ENCODE assay signal across 9 cellular contexts in genomic region chr1:90723561-90724108, GRCh38. TPM values are rescaled to one million over a fixed set of nuclear protein-coding genes. Genes with fewer than 3 reads are reported as not detected.
DNase-seq lines count a peak whose midpoint lies in the region; ATAC-seq, FAIRE-seq and TF ChIP-seq lines count a peak whose summit lies in the region.
"Had no signal": no experiment of that assay in that cellular context is flagged by ENCODE, and none has a peak within 500 bp of the region (broad histone marks: within the 10 kb centered on the region; RNA-seq: fewer than 3 reads in every experiment).

No MANE protein-coding gene starts in this region.

- H2AFZ ChIP-seq in keratinocyte (ENCODE audit: control insufficient read depth, low read length), result no peak overlapping the region

- no peak overlapping the region for H3K9ac ChIP-seq in keratinocyte (ENCODE audit: control insufficient read depth, extremely low read depth, insufficient read depth, low read length)

- peaks cover 0 to 8% (median 0%) of the 10 kb centered on the region in 12 donors for H3K9me3 ChIP-seq in heart left ventricle
- peaks cover 10% of the 10 kb centered on the region for H3K9me3 ChIP-seq in keratinocyte (ENCODE audit: control insufficient read depth, low read depth, low read length)

- ATAC-seq in heart left ventricle (no peak), Right ventricle myocardium superior (ENCODE audit: poor library complexity) (no peak), HG02678 (IDR thresholded peaks at IDR 0.05; ENCODE audit: unreplicated experiment) (no peak)
- no peak for ATAC-seq in activated CD8-positive, alpha-beta T cell treated with anti-CD3 and anti-CD28 coated beads, Interleukin-2, amount 10 ng/mL, durations not matched to agents 7 days and 5 days

- H3K36me3 Mint-ChIP-seq in activated CD8-positive, alpha-beta T cell treated with anti-CD3 and anti-CD28 coated beads, Interleukin-2, amount 10 ng/mL, durations not matched to agents 7 days and 5 days (ENCODE audit: low read depth), result peaks cover 30% of the 10 kb centered on the region
- peaks cover 3% of the 10 kb centered on the region for H3K36me3 Mint-ChIP-seq in type B pancreatic cell

- H3K36me3 ChIP-seq in heart left ventricle (no peaks in the 10 kb centered on the region), keratinocyte (ENCODE audit: control insufficient read depth in 2 of 2, extremely low read depth in 1 of 2, insufficient read depth in 2 of 2, low read length in 2 of 2) (no peaks in the 10 kb centered on the region)

- peaks cover 8 to 50% (median 27%) of the 10 kb centered on the region in 12 donors for H3K4me1 ChIP-seq in heart left ventricle
- peaks cover 9% of the 10 kb centered on the region for H3K4me1 ChIP-seq in keratinocyte (ENCODE audit: control insufficient read depth, extremely low read depth, insufficient read depth, low read length)

- intact Hi-C loops in heart left ventricle (cut with DNase I) (loop anchor here in 8 of 10 donors (5.0 to 10.0 kb wide), 9 partner anchors 111 to 444 kb away; partner anchors contain the start of gene ZNF644 (in 1 of the 8)), Right ventricle myocardium superior (cut with DNase I) (no loop called here)

- FAIRE-seq in keratinocyte (lab: Jason Lieb, UNC), result no peak

- peak overlapping the region; percentile 23 for H3K4me2 ChIP-seq in keratinocyte (ENCODE audit: control insufficient read depth, extremely low read depth, insufficient read depth, low read depth, low read length)

- H3K9me3 Mint-ChIP-seq in activated CD8-positive, alpha-beta T cell treated with anti-CD3 and anti-CD28 coated beads, Interleukin-2, amount 10 ng/mL, durations not matched to agents 7 days and 5 days (ENCODE audit: insufficient read depth), result peaks cover 20% of the 10 kb centered on the region
- peaks cover 4% of the 10 kb centered on the region for H3K9me3 Mint-ChIP-seq in type B pancreatic cell

- H4K20me1 ChIP-seq in keratinocyte (ENCODE audit: control insufficient read depth, extremely low read depth, insufficient read depth, low read length), result peaks cover 3% of the 10 kb centered on the region

- peaks cover 2% of the 10 kb centered on the region for H3K9me1 ChIP-seq in keratinocyte (ENCODE audit: control insufficient read depth, extremely low read depth, insufficient read depth, low read length)

- H3K4me1 Mint-ChIP-seq in activated CD8-positive, alpha-beta T cell treated with anti-CD3 and anti-CD28 coated beads, Interleukin-2, amount 10 ng/mL, durations not matched to agents 7 days and 5 days (ENCODE audit: low read depth), result peaks cover 46% of the 10 kb centered on the region
- peaks cover 27% of the 10 kb centered on the region for H3K4me1 Mint-ChIP-seq in type B pancreatic cell (ENCODE audit: unreplicated experiment)

- TF ChIP-seq CTCF in heart left ventricle (IDR thresholded peaks at IDR 0.05) (peak in 3 of 12 donors; percentile 5 to 12 (median 5)), keratinocyte (optimal IDR thresholded peaks at IDR 0.05 in 1 of 3, IDR thresholded peaks at IDR 0.05 in 1 of 3, conservative IDR thresholded peaks at IDR 0.05 in 1 of 3; ENCODE audit: extremely low read depth in 1 of 3, insufficient read depth in 2 of 3, low read length in 3 of 3) (peak in 1 of 3 experiments; percentile 5), type B pancreatic cell (conservative IDR thresholded peaks at IDR 0.05) (peak; percentile 60)

- dilution Hi-C loops in keratinocyte (cut with MboI; ENCODE audit: extremely low pct_ligation_motif_present, low sequenced_read_pairs), result no loop called here

- H3K4me3 Mint-ChIP-seq in activated CD8-positive, alpha-beta T cell treated with anti-CD3 and anti-CD28 coated beads, Interleukin-2, amount 10 ng/mL, durations not matched to agents 7 days and 5 days, result peak overlapping the region; percentile 65
- H3K4me3 Mint-ChIP-seq in type B pancreatic cell, result peak overlapping the region; percentile 83

- POLR2A ChIA-PET in activated CD8-positive, alpha-beta T cell treated with anti-CD3 and anti-CD28 coated beads, Interleukin-2, amount 10 ng/mL, durations not matched to agents 7 days and 5 days (lab: Charles Lee), result no interaction called here

- 3 to 9% (median 5%) methylated on average over 22 to 24 of the region's 24 CpGs for WGBS in heart left ventricle, 4 donors

- TF ChIP-seq POLR2A in heart left ventricle (IDR thresholded peaks at IDR 0.05), result no peak

- H3K4me3 ChIP-seq in heart left ventricle (peak overlapping the region in 9 of 12 donors; percentile 11 to 54 (median 28)), keratinocyte (ENCODE audit: control insufficient read depth in 2 of 3, extremely low read depth in 1 of 3, insufficient read depth in 2 of 3, low read depth in 1 of 3, low read length in 3 of 3) (no peak overlapping the region)

- CTCF ChIA-PET in activated CD8-positive, alpha-beta T cell treated with anti-CD3 and anti-CD28 coated beads, Interleukin-2, amount 10 ng/mL, durations not matched to agents 7 days and 5 days (lab: Charles Lee), result interaction anchor here (1.3 to 1.5 kb wide), 2 partner anchors 12 to 18 kb away, joined by 3 to 4 read pairs; no protein-coding TSS in a partner anchor

- H3K79me2 ChIP-seq in keratinocyte (ENCODE audit: control insufficient read depth, insufficient read depth, low read length), result no peaks in the 10 kb centered on the region

- H3K27me3 ChIP-seq in heart left ventricle (peaks cover 79 to 100% (median 99%) of the 10 kb centered on the region in 9 donors), keratinocyte (ENCODE audit: control insufficient read depth, extremely low read depth, insufficient read depth, low read length) (peaks cover 91% of the 10 kb centered on the region)

- peaks cover 94% of the 10 kb centered on the region for H3K27me3 Mint-ChIP-seq in activated CD8-positive, alpha-beta T cell treated with anti-CD3 and anti-CD28 coated beads, Interleukin-2, amount 10 ng/mL, durations not matched to agents 7 days and 5 days (ENCODE audit: low read depth)
- peaks cover 98% of the 10 kb centered on the region for H3K27me3 Mint-ChIP-seq in type B pancreatic cell

- no peak overlapping the region for H3K27ac Mint-ChIP-seq in activated CD8-positive, alpha-beta T cell treated with anti-CD3 and anti-CD28 coated beads, Interleukin-2, amount 10 ng/mL, durations not matched to agents 7 days and 5 days
- no peak overlapping the region for H3K27ac Mint-ChIP-seq in type B pancreatic cell

- no peak for DNase-seq in heart left ventricle
- DNase-seq in Right ventricle myocardium superior, result no peak
- no peak for DNase-seq in activated CD8-positive, alpha-beta T cell treated with anti-CD3 and anti-CD28 coated beads, Interleukin-2, amount 10 ng/mL, durations not matched to agents 7 days and 5 days
- DNase-seq in keratinocyte (ENCODE audit: low read depth, low spot score), result no peak
- DNase-seq in type B pancreatic cell (ENCODE audit: extremely low spot score, unreplicated experiment), result no peak
- no peak for DNase-seq in activated gamma-delta T cell treated with Interleukin-2 at 50 U/mL for 16 hours
- no peak for DNase-seq in kidney glomerular epithelial cell (lab: John Stamatoyannopoulos, UW)

- H3K27ac ChIP-seq in heart left ventricle (no peak overlapping the region), keratinocyte (ENCODE audit: control insufficient read depth, insufficient read depth, low read length) (no peak overlapping the region)

RNA-seq across cellular contexts. Expression of gene BARHL2, which starts 6.5 kb away (rescaled TPM):
- total RNA-seq in heart left ventricle (not detected), Right ventricle myocardium superior (not detected), type B pancreatic cell (ENCODE audit: low replicate concordance) (14.8 TPM in 1 of 2 replicates, not detected in the other)
- polyA plus RNA-seq in heart left ventricle (not detected), keratinocyte (not detected in 3 replicates)
- total RNA-seq in activated CD8-positive, alpha-beta T cell treated with anti-CD3 and anti-CD28 coated beads, Interleukin-2, amount 10 ng/mL, durations not matched to agents 7 days and 5 days, result not detected
- not detected for polyA plus RNA-seq in keratinocyte (2011; ENCODE audit: low read depth)
- polyA plus RNA-seq in keratinocyte (2011; cell fraction: cytosol; rRNA removed), result not detected in 2 replicates
- polyA plus RNA-seq in keratinocyte (2011; cell fraction: nucleus; rRNA removed), result not detected in 2 replicates
- polyA plus RNA-seq in keratinocyte (2012; ENCODE audit: low replicate concordance), result not detected in 2 replicates
- polyA minus RNA-seq in keratinocyte, result not detected in 3 replicates
- not detected for polyA minus RNA-seq in keratinocyte (2011; cell fraction: cytosol; rRNA and poly(A)+ RNA removed)
- polyA minus RNA-seq in keratinocyte (2011; cell fraction: nucleus; rRNA and poly(A)+ RNA removed), result not detected in 2 replicates
- total RNA-seq: HT1080 had no signal

Comparison
In these comparisons a context has a peak if more than half of its experiments do, and no peak if none do; other contexts are left out.
1. H3K4me3 ChIP-seq: peak in heart left ventricle (9 of 12); none in keratinocyte (0 of 3).